ENCODE assay signal across 1 cellular context in the genomic region with DNA sequence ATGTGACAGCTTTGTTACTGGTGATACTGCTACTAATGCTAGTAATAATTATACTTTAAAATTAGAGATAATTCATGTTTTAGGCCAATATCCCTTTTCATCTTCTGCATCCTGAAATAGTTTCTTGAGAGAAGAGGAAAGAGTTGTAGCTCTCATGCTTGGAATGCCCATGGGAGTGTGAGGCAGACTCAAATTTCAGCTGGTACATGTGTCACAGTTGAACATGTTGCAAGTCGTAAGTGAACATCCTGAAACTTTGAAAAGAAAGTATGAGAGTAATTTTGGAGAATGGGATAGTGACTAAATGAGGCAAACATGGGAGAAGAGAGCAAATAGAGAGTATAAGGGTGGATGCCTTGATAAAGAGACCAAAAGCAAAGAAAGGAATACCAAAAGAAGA.
TF ChIP-seq lines count a peak whose summit lies in the region.

No MANE protein-coding gene starts in this region.

TF ChIP-seq in A549, 52 proteins besides CTCF, POLR2A, EP300 and RAD21 (continued from another document):
- no peak for TF ChIP-seq PHF8 (IDR thresholded peaks at IDR 0.05; ENCODE audit: borderline replicate concordance, low read depth)
- TF ChIP-seq, protein P1, sequence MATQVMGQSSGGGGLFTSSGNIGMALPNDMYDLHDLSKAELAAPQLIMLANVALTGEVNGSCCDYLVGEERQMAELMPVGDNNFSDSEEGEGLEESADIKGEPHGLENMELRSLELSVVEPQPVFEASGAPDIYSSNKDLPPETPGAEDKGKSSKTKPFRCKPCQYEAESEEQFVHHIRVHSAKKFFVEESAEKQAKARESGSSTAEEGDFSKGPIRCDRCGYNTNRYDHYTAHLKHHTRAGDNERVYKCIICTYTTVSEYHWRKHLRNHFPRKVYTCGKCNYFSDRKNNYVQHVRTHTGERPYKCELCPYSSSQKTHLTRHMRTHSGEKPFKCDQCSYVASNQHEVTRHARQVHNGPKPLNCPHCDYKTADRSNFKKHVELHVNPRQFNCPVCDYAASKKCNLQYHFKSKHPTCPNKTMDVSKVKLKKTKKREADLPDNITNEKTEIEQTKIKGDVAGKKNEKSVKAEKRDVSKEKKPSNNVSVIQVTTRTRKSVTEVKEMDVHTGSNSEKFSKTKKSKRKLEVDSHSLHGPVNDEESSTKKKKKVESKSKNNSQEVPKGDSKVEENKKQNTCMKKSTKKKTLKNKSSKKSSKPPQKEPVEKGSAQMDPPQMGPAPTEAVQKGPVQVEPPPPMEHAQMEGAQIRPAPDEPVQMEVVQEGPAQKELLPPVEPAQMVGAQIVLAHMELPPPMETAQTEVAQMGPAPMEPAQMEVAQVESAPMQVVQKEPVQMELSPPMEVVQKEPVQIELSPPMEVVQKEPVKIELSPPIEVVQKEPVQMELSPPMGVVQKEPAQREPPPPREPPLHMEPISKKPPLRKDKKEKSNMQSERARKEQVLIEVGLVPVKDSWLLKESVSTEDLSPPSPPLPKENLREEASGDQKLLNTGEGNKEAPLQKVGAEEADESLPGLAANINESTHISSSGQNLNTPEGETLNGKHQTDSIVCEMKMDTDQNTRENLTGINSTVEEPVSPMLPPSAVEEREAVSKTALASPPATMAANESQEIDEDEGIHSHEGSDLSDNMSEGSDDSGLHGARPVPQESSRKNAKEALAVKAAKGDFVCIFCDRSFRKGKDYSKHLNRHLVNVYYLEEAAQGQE (IDR thresholded peaks at IDR 0.05), result no peak
